Comparison of ENCODE assay signal across 16 cellular contexts in the genomic region with DNA sequence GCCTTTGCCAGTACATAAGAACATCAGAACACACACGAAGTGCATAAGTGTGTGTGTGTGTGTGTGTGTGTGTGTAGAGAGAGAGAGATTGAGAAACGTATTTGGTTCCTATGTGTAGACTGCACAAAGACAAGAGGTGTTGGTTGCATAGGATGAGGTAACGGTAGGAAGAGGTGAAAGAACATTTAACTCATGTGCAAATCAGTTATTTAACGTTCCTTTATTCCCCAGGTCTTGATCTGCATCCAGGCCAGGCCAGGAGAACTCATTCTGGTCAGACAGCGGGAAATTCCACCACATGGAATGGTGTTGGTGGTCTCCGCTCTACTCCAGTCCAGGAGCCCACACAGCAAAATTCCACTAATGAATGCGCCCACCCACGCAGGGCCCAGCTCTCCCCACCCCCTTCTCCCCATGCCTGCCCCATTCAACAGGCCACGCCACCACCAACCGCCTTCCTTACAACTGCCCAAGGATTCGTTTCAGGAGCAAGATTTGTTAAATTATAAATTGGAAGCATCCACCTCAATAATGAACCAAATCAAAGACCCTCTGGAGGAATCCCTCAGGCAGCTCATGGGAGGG.
DNase-seq lines count a peak whose midpoint lies in the region; ATAC-seq, FAIRE-seq and TF ChIP-seq lines count a peak whose summit lies in the region.
"Had no signal": no experiment of that assay in that cellular context is flagged by ENCODE, and none has a peak within 500 bp of the region (broad histone marks: within the 10 kb centered on the region; RNA-seq: fewer than 3 reads in every experiment).

No MANE protein-coding gene starts in this region.

- no peaks in the 10 kb centered on the region for H3K27me3 ChIP-seq in left ventricle myocardium inferior (ENCODE audit: low read depth)
- peaks cover 0 to 8% (median 3%) of the 10 kb centered on the region in 4 experiments; a peak in 3 of 7 replicates for H3K27me3 ChIP-seq in H1 (replicated peaks in 1 of 4; ENCODE audit: control insufficient read depth in 3 of 4, extremely low read depth in 1 of 4, insufficient read depth in 3 of 4, low read length in 3 of 4)
- H3K27me3 ChIP-seq: BLaER1 had no signal

- H3K23me2 ChIP-seq in H1 (ENCODE audit: low read depth, low read length) = no peaks in the 10 kb centered on the region

- 86% methylated on average over 11 of the region's 11 CpGs; no CpG with 5 or more reads in 1 of the 2 experiments for WGBS in H1 (ENCODE audit: extremely low coverage in 1 of 2, insufficient coverage in 1 of 2, insufficient read length in 1 of 2, insufficient replicate concordance in 2 of 2, low coverage in 1 of 2, low lambda C conversion rate in 2 of 2, missing lambda C conversion rate in 1 of 2), 2 experiments

- no peak overlapping the region for H3K4ac ChIP-seq in H1 (replicated peaks; ENCODE audit: insufficient read length, low read depth, low read length)

- H2BK12ac ChIP-seq in H1 (ENCODE audit: low read depth, low read length) = peak overlapping the region; percentile 64; the same call in 1 of the 2 replicates

- peaks cover 84% of the 10 kb centered on the region for H3K4me1 ChIP-seq in left ventricle myocardium inferior
- H3K4me1 ChIP-seq in H1 (replicated peaks in 1 of 4; ENCODE audit: control insufficient read depth in 3 of 4, insufficient read depth in 4 of 4, low read length in 3 of 4) = peaks cover 10 to 28% (median 18%) of the 10 kb centered on the region in 4 experiments
- H3K4me1 ChIP-seq: BLaER1 had no signal

- TF ChIP-seq POLR2A in H1 (IDR thresholded peaks at IDR 0.05; ENCODE audit: control extremely low read depth in 1 of 2, low read depth in 2 of 2, low read length in 2 of 2) = no peak

- TF ChIP-seq CTCF in left ventricle myocardium inferior (IDR thresholded peaks at IDR 0.05; ENCODE audit: borderline replicate concordance) (no peak), H1 (IDR thresholded peaks at IDR 0.05; ENCODE audit: control extremely low read depth in 1 of 3, insufficient read depth in 1 of 3, low read depth in 1 of 3, low read length in 3 of 3) (no peak), osteocyte (IDR thresholded peaks at IDR 0.05) (no peak)

- H2BK5ac ChIP-seq in H1 (ENCODE audit: low read depth, low read length) = no peak overlapping the region

- H2BK120ac ChIP-seq in H1 (replicated peaks; ENCODE audit: low read depth, low read length) = no peak overlapping the region

- H3K79me1 ChIP-seq in H1 (ENCODE audit: low read depth, low read length) = no peaks in the 10 kb centered on the region

- no peak overlapping the region for H3K9ac ChIP-seq in H1 (replicated peaks in 1 of 4; ENCODE audit: extremely low read depth in 1 of 4, low read depth in 3 of 4, low read length in 3 of 4)
- H3K9ac ChIP-seq: BLaER1 had no signal

- H3K4me3 ChIP-seq in left ventricle myocardium inferior (no peak overlapping the region), H1 (ENCODE audit: extremely low read depth in 1 of 4, insufficient read depth in 2 of 4, low read depth in 3 of 4, low read length in 4 of 4) (no peak overlapping the region)
- H3K4me3 ChIP-seq: BLaER1, HAP-1 had no signal

- H3K27me3 Mint-ChIP-seq in osteocyte (ENCODE audit: unreplicated experiment) = peaks cover 9% of the 10 kb centered on the region
- H3K27me3 Mint-ChIP-seq: CD4-positive, alpha-beta memory T cell had no signal

- H2AK5ac ChIP-seq in H1 (ENCODE audit: low read depth, low read length) = 0 out of 2 replicates have a peak overlapping the region, but pooled peaks have one; percentile 29

- H3K4me2 ChIP-seq in H1 (ENCODE audit: insufficient read depth in 1 of 2, low read depth in 2 of 2, low read length in 2 of 2) = no peak overlapping the region; a peak in 1 of 4 replicates
- H3K4me2 ChIP-seq: BLaER1 had no signal

- no peak overlapping the region for H3K56ac ChIP-seq in H1 (replicated peaks; ENCODE audit: insufficient read length, low read depth, low read length)

- no peaks in the 10 kb centered on the region for H4K20me1 ChIP-seq in H1 (replicated peaks in 1 of 2; ENCODE audit: control insufficient read depth in 1 of 2, insufficient read depth in 2 of 2, low read length in 2 of 2)
- H4K20me1 ChIP-seq: BLaER1 had no signal

- H2BK20ac ChIP-seq in H1 (ENCODE audit: low read length) = no peak overlapping the region

- H3K36me3 ChIP-seq in left ventricle myocardium inferior = peaks cover 23% of the 10 kb centered on the region
- H3K36me3 ChIP-seq in H1 (ENCODE audit: control insufficient read depth in 2 of 4, insufficient read depth in 4 of 4, low read length in 3 of 4) = no peaks in the 10 kb centered on the region
- H3K36me3 ChIP-seq: BLaER1, HAP-1 had no signal

- no peaks in the 10 kb centered on the region for H3K79me2 ChIP-seq in H1 (ENCODE audit: control insufficient read depth in 1 of 2, insufficient read depth in 2 of 2, low read length in 2 of 2)

- FAIRE-seq in H1 (lab: Jason Lieb, UNC) = no peak

- no peak overlapping the region for H4K5ac ChIP-seq in H1 (ENCODE audit: insufficient read length, low read depth, low read length)

- H3K9me3 ChIP-seq in left ventricle myocardium inferior (replicated peaks) (no peaks in the 10 kb centered on the region), H1 (ENCODE audit: insufficient read depth in 2 of 2, low read depth in 1 of 2, low read length in 1 of 2) (no peaks in the 10 kb centered on the region)
- H3K9me3 ChIP-seq: BLaER1, HAP-1 had no signal

- H3K4me1 Mint-ChIP-seq in osteocyte (ENCODE audit: unreplicated experiment) = peaks cover 34% of the 10 kb centered on the region

- CTCF ChIA-PET in H1 (lab: Charles Lee; ENCODE audit: partially characterized antibody) = interaction anchor here (2.1 kb wide), 1 partner anchor 16 kb away, joined by 6 read pairs; no protein-coding TSS in a partner anchor

- H3K23ac ChIP-seq in H1 (ENCODE audit: insufficient read length) = no peak overlapping the region

- POLR2A ChIA-PET in H1 (lab: Charles Lee; ENCODE audit: partially characterized antibody) = no interaction called here

- intact Hi-C loops in left ventricle myocardium inferior (cut with micrococcal nuclease) = no loop called here
- intact Hi-C loops in cardiac septum (cut with DNase I) = no loop called here

- peak overlapping the region; percentile 52 for H4K91ac ChIP-seq in H1 (replicated peaks; ENCODE audit: insufficient read length, low read length)

- H3K27ac ChIP-seq in left ventricle myocardium inferior (replicated peaks) (peak overlapping the region; percentile 60), H1 (ENCODE audit: low read depth, low read length) (no peak overlapping the region)
- H3K27ac ChIP-seq: BLaER1 had no signal

- H3K18ac ChIP-seq in H1 (ENCODE audit: extremely low read depth, low read length) = no peak overlapping the region

- DNase-seq in left ventricle myocardium inferior (no peak), cardiac septum (ENCODE audit: low spot score) (no peak), H1 (ENCODE audit: low read depth in 1 of 2, low spot score in 2 of 2) (no peak), osteocyte (ENCODE audit: extremely low spot score, unreplicated experiment) (peak; percentile 54)
- no peak for DNase-seq in stimulated activated CD4-positive, alpha-beta T cell treated with anti-CD3 and anti-CD28 coated beads, Interleukin-1b, Interleukin-23, amount 100 ng/mL, for 48 hours
- DNase-seq in activated naive CD4-positive, alpha-beta T cell treated with anti-CD3 and anti-CD28 coated beads, Interleukin-2, amount 50 U/mL, for 16 hours = no peak
- DNase-seq: 8988T; CD4-positive, alpha-beta memory T cell; DMS153; DMS79; GDM1; GOT3 had no signal

- TF ChIP-seq EP300 in H1 (IDR thresholded peaks at IDR 0.05; ENCODE audit: borderline replicate concordance in 1 of 2, low read depth in 2 of 2, low read length in 2 of 2) = no peak

- no peaks in the 10 kb centered on the region for H3K9me3 Mint-ChIP-seq in osteocyte (ENCODE audit: unreplicated experiment)
- H3K9me3 Mint-ChIP-seq: CD4-positive, alpha-beta memory T cell had no signal

- H2AFZ ChIP-seq in H1 (ENCODE audit: low read length) = no peak overlapping the region

- no peaks in the 10 kb centered on the region for H3K36me3 Mint-ChIP-seq in osteocyte (ENCODE audit: unreplicated experiment)
- H3K36me3 Mint-ChIP-seq: CD14-positive monocyte had no signal

- no peak overlapping the region for H2BK15ac ChIP-seq in H1 (ENCODE audit: low read length)

- no peak overlapping the region for H4K8ac ChIP-seq in H1 (ENCODE audit: extremely low read depth, insufficient read depth, low read length)

- no peak for ATAC-seq in GM21825 (IDR thresholded peaks at IDR 0.05; ENCODE audit: unreplicated experiment)

- TF ChIP-seq RAD21 in H1 (IDR thresholded peaks at IDR 0.05 in 1 of 2, conservative IDR thresholded peaks at IDR 0.05 in 1 of 2; ENCODE audit: low read depth in 2 of 2, low read length in 2 of 2) = no peak

- H3K14ac ChIP-seq in H1 (ENCODE audit: insufficient read length) = no peak overlapping the region

- no peak overlapping the region for H3K27ac Mint-ChIP-seq in osteocyte (ENCODE audit: unreplicated experiment)
- H3K27ac Mint-ChIP-seq: CD4-positive, alpha-beta memory T cell had no signal

- no peak overlapping the region for H3K4me3 Mint-ChIP-seq in osteocyte (ENCODE audit: unreplicated experiment)
- H3K4me3 Mint-ChIP-seq: CD14-positive monocyte; CD4-positive, alpha-beta memory T cell had no signal

TF ChIP-seq in H1, 55 proteins besides CTCF, POLR2A, EP300 and RAD21:
- TF ChIP-seq TEAD4 (IDR thresholded peaks at IDR 0.05; ENCODE audit: low read depth, low read length) = no peak
- TF ChIP-seq SAP30 (IDR thresholded peaks at IDR 0.05; ENCODE audit: insufficient read depth, insufficient replicate concordance, low read length) = no peak
- no peak for TF ChIP-seq CBX8 (IDR thresholded peaks at IDR 0.05; ENCODE audit: borderline replicate concordance, low read depth, low read length)
- TF ChIP-seq CEBPB (IDR thresholded peaks at IDR 0.05; ENCODE audit: low read depth, low read length) = no peak
